ENCODE assay signal across 8 cellular contexts in genomic region chr9:21434202-21435014, GRCh38. TPM values are rescaled to one million over a fixed set of nuclear protein-coding genes. Genes with fewer than 3 reads are reported as not detected.
A peak's percentile ranks its signal among the peaks of the same experiment; 100 is the strongest.
DNase-seq lines count a peak whose midpoint lies in the region; ATAC-seq lines count a peak whose summit lies in the region.

No MANE protein-coding gene starts in this region.

- ATAC-seq in HG03439 (IDR thresholded peaks at IDR 0.05; ENCODE audit: unreplicated experiment) (peak; percentile 45), GM18511 (IDR thresholded peaks at IDR 0.05; ENCODE audit: unreplicated experiment) (no peak), GM21360 (IDR thresholded peaks at IDR 0.05; ENCODE audit: unreplicated experiment) (no peak), GM21786 (IDR thresholded peaks at IDR 0.05; ENCODE audit: unreplicated experiment) (no peak)

- DNase-seq in DMS53 treated with DMSO at 0.1 percent for 48 hours (lab: John Stamatoyannopoulos, UW; ENCODE audit: unreplicated experiment) (peak; percentile 10), RPMI8226 (peak; percentile 80), cerebellar cortex (ENCODE audit: low spot score) (peak; percentile 66), myocyte (ENCODE audit: low read depth) (peak; percentile 72)

RNA-seq across cellular contexts. Expression of gene IFNA1, which starts 5.8 kb away (rescaled TPM):
- not detected in 2 replicates for total RNA-seq in myocyte
- polyA plus RNA-seq in myocyte (2012), result not detected

RNA-seq across cellular contexts. Expression of gene IFNA8, which starts 25.5 kb away (rescaled TPM):
- not detected in 2 replicates for total RNA-seq in myocyte
- polyA plus RNA-seq in myocyte (2012), result not detected

RNA-seq across cellular contexts. Expression of gene IFNE, which starts 47.7 kb away (rescaled TPM):
- 0.31 TPM in 1 of 2 replicates, not detected in the other for total RNA-seq in myocyte
- 0.21 TPM for polyA plus RNA-seq in myocyte (2012)

RNA-seq across cellular contexts. Expression of gene IFNA2, which starts 49.2 kb away (rescaled TPM):
- total RNA-seq in myocyte, result not detected in 2 replicates
- polyA plus RNA-seq in myocyte (2012), result not detected

Comparison
In these comparisons a context has a peak if more than half of its experiments do, and no peak if none do; other contexts are left out.
1. DNase-seq: peak in every context shown above with its lines; median percentile 80 in RPMI8226; 72 in myocyte; 66 in cerebellar cortex; 10 in DMS53 treated with DMSO at 0.1 percent for 48 hours.